In the genomic region with DNA sequence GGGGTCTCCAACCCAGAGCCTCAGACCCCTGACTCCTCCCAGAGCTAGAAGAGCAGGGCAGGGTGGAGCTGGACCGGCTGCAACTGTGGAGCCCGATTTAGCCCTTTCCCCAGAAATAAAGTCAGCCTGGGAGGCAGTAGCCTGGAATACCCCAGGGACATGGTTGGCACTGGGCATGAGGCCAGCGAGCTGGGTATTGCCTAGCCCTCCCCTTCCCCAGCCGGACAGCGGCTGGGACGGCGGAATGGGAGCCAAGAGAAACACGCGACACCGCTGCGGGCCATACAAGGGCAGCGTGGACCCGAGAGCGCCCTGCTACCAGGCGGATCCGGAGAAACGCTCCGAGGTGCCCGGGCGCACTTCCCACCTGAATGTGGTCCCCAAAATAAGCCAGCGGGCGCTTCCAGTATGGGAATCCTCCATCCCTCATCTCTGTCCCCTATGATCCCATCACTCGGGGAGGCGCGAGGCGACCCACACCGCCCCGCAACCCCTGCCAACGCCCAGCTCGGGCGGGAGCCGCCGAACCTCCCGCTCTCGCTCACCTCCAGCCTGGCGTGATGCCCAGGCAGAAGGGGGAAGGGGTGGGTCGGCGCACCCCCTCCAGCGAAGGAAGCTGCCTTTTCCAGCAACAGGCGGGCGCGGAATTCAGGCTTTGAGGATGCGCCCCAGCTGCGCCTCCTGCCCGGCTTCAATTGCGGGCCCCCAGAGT, we compare ENCODE assay signal across 8 cellular contexts. TPM values are rescaled to one million over a fixed set of nuclear protein-coding genes. Genes with fewer than 3 reads are reported as not detected.
DNase-seq lines count a peak whose midpoint lies in the region; ATAC-seq and TF ChIP-seq lines count a peak whose summit lies in the region.

No MANE protein-coding gene starts in this region.

- 1% methylated on average over 43 to 46 of the region's 46 CpGs for WGBS in heart right ventricle, 2 donors

- no peak for DNase-seq in activated CD8-positive, alpha-beta memory T cell treated with anti-CD3 and anti-CD28 coated beads, Interleukin-2, amount 10 ng/mL, durations not matched to agents 7 days and 5 days
- DNase-seq in heart right ventricle: peak; percentile 65 to 72
- no peak for DNase-seq in progenitor cell of endocrine pancreas (ENCODE audit: low spot score, unreplicated experiment)

- H3K36me3 ChIP-seq in BLaER1: peaks cover 39% of the 10 kb centered on the region
- H3K36me3 ChIP-seq in HUES48 (ENCODE audit: control insufficient read depth, insufficient read depth, low read length): peaks cover 20% of the 10 kb centered on the region; the same call in 1 of the 2 replicates
- peaks cover 0 to 42% (median 26%) of the 10 kb centered on the region in 9 donors for H3K36me3 ChIP-seq in heart right ventricle

- peaks cover 34% of the 10 kb centered on the region for H3K27me3 Mint-ChIP-seq in activated CD8-positive, alpha-beta memory T cell treated with anti-CD3 and anti-CD28 coated beads, Interleukin-2, amount 10 ng/mL, durations not matched to agents 7 days and 5 days
- peaks cover 41% of the 10 kb centered on the region for H3K27me3 Mint-ChIP-seq in progenitor cell of endocrine pancreas

- H3K27me3 ChIP-seq in BLaER1 (no peaks in the 10 kb centered on the region), HUES48 (ENCODE audit: control insufficient read depth, insufficient read depth, low read length) (peaks cover 40% of the 10 kb centered on the region), heart right ventricle (peaks cover 0 to 66% (median 0%) of the 10 kb centered on the region in 7 donors)

- no peak for TF ChIP-seq CTCF in heart right ventricle (IDR thresholded peaks at IDR 0.05)
- TF ChIP-seq CTCF in progenitor cell of endocrine pancreas (IDR thresholded peaks at IDR 0.05; ENCODE audit: unreplicated experiment): no peak

- no peak overlapping the region for H3K27ac Mint-ChIP-seq in activated CD8-positive, alpha-beta memory T cell treated with anti-CD3 and anti-CD28 coated beads, Interleukin-2, amount 10 ng/mL, durations not matched to agents 7 days and 5 days
- no peak overlapping the region for H3K27ac Mint-ChIP-seq in progenitor cell of endocrine pancreas

- intact Hi-C loops in heart right ventricle (cut with DNase I): loop anchor here in 2 of 10 donors (5.0 to 10.0 kb wide), 2 partner anchors 109 to 221 kb away; a partner anchor contains a TSS

- peaks cover 25% of the 10 kb centered on the region for H3K4me1 Mint-ChIP-seq in activated CD8-positive, alpha-beta memory T cell treated with anti-CD3 and anti-CD28 coated beads, Interleukin-2, amount 10 ng/mL, durations not matched to agents 7 days and 5 days
- H3K4me1 Mint-ChIP-seq in progenitor cell of endocrine pancreas (ENCODE audit: low read depth): peaks cover 20% of the 10 kb centered on the region

- no peaks in the 10 kb centered on the region for H3K9me3 Mint-ChIP-seq in activated CD8-positive, alpha-beta memory T cell treated with anti-CD3 and anti-CD28 coated beads, Interleukin-2, amount 10 ng/mL, durations not matched to agents 7 days and 5 days (ENCODE audit: low read depth)
- H3K9me3 Mint-ChIP-seq in progenitor cell of endocrine pancreas (ENCODE audit: low read depth): no peaks in the 10 kb centered on the region

- H3K27ac ChIP-seq in BLaER1 (peak overlapping the region; percentile 87), HUES48 (ENCODE audit: low read depth, low read length) (no peak overlapping the region), heart right ventricle (peak overlapping the region; percentile 82 to 99 (median 92))

- CTCF ChIA-PET in activated CD8-positive, alpha-beta memory T cell treated with anti-CD3 and anti-CD28 coated beads, Interleukin-2, amount 10 ng/mL, durations not matched to agents 7 days and 5 days (lab: Charles Lee): interaction anchor here (0.9 to 5.0 kb wide), 9 partner anchors 8 to 250 kb away, joined by 3 to 19 read pairs (median 8); a partner anchor contains a TSS

- H3K4me1 ChIP-seq in BLaER1 (peaks cover 62% of the 10 kb centered on the region), HUES48 (ENCODE audit: control insufficient read depth, insufficient read depth, low read length) (peaks cover 50% of the 10 kb centered on the region), heart right ventricle (peaks cover 11 to 82% (median 55%) of the 10 kb centered on the region in 9 donors)

- peak overlapping the region; percentile 99 for H3K4me2 ChIP-seq in BLaER1

- H3K9me3 ChIP-seq in BLaER1: no peaks in the 10 kb centered on the region
- H3K9me3 ChIP-seq in HUES48 (ENCODE audit: control insufficient read depth, insufficient read depth, low read length): no peaks in the 10 kb centered on the region
- H3K9me3 ChIP-seq in heart right ventricle: no peaks in the 10 kb centered on the region

- no peaks in the 10 kb centered on the region for H3K36me3 Mint-ChIP-seq in activated CD8-positive, alpha-beta memory T cell treated with anti-CD3 and anti-CD28 coated beads, Interleukin-2, amount 10 ng/mL, durations not matched to agents 7 days and 5 days
- peaks cover 1% of the 10 kb centered on the region for H3K36me3 Mint-ChIP-seq in progenitor cell of endocrine pancreas (ENCODE audit: insufficient read depth)

- peak overlapping the region; percentile 49 for H3K4me3 Mint-ChIP-seq in activated CD8-positive, alpha-beta memory T cell treated with anti-CD3 and anti-CD28 coated beads, Interleukin-2, amount 10 ng/mL, durations not matched to agents 7 days and 5 days
- peak overlapping the region; percentile 61 for H3K4me3 Mint-ChIP-seq in progenitor cell of endocrine pancreas (ENCODE audit: low read depth)

- peak overlapping the region; percentile 80 for H3K4me3 ChIP-seq in BLaER1
- peak overlapping the region; percentile 75 for H3K4me3 ChIP-seq in HUES48 (ENCODE audit: low read depth, low read length)
- peak overlapping the region; percentile 53 to 94 (median 80) for H3K4me3 ChIP-seq in heart right ventricle

- no peak for ATAC-seq in activated CD8-positive, alpha-beta memory T cell treated with anti-CD3 and anti-CD28 coated beads, Interleukin-2, amount 10 ng/mL, durations not matched to agents 7 days and 5 days
- ATAC-seq in heart right ventricle: peak; percentile 3 to 52 (median 30)
- no peak for ATAC-seq in esophagus mucosa
- no peak for ATAC-seq in HG03571 (IDR thresholded peaks at IDR 0.05; ENCODE audit: unreplicated experiment)
- no peak for ATAC-seq in GM21528 (IDR thresholded peaks at IDR 0.05; ENCODE audit: low FRiP score, unreplicated experiment)

- peaks cover 45% of the 10 kb centered on the region for H4K20me1 ChIP-seq in BLaER1

- H3K9ac ChIP-seq in BLaER1 (peak overlapping the region; percentile 89), HUES48 (ENCODE audit: low read depth, low read length) (0 out of 2 replicates have a peak overlapping the region, but pooled peaks have one; percentile 31)

RNA-seq across cellular contexts. Expression of a gene that starts 0.8 kb away (rescaled TPM):
- total RNA-seq in activated CD8-positive, alpha-beta memory T cell treated with anti-CD3 and anti-CD28 coated beads, Interleukin-2, amount 10 ng/mL, durations not matched to agents 7 days and 5 days: 1 to 10 TPM; 2.5 to 3.9 TPM
- total RNA-seq in heart right ventricle: 100 to 1,000 TPM in 4 of 10 donors, 10 to 100 TPM in 6; 37.8 to 136 (median 96.9) TPM
- polyA plus RNA-seq in heart right ventricle: 10 to 100 TPM; 35.8 to 97.5 TPM
- 9.8 and 12.7 TPM in 2 replicates for total RNA-seq in progenitor cell of endocrine pancreas
- total RNA-seq in esophagus mucosa: 25.0 TPM

RNA-seq across cellular contexts. Expression of a gene that starts 18.2 kb away (rescaled TPM):
- 10 to 100 TPM; 38.7 to 42.1 TPM for total RNA-seq in activated CD8-positive, alpha-beta memory T cell treated with anti-CD3 and anti-CD28 coated beads, Interleukin-2, amount 10 ng/mL, durations not matched to agents 7 days and 5 days
- 10 to 100 TPM; 11.1 to 17.6 (median 13.4) TPM for total RNA-seq in heart right ventricle
- 10 to 100 TPM in 1 of 2 donors, 1 to 10 TPM in 1; 6.4 to 13.2 TPM for polyA plus RNA-seq in heart right ventricle
- 30.3 and 34.2 TPM in 2 replicates for total RNA-seq in progenitor cell of endocrine pancreas
- total RNA-seq in esophagus mucosa: 22.2 TPM

RNA-seq across cellular contexts. Expression of a gene that starts 24.5 kb away (rescaled TPM):
- not detected for total RNA-seq in activated CD8-positive, alpha-beta memory T cell treated with anti-CD3 and anti-CD28 coated beads, Interleukin-2, amount 10 ng/mL, durations not matched to agents 7 days and 5 days
- total RNA-seq in heart right ventricle (10 to 100 TPM; 11.4 to 25.1 (median 19.9) TPM), progenitor cell of endocrine pancreas (0.31 and 0.40 TPM in 2 replicates), esophagus mucosa (2.0 TPM)
- 10 to 100 TPM; 32.8 to 35.7 TPM for polyA plus RNA-seq in heart right ventricle

RNA-seq across cellular contexts. Expression of a gene that starts 30.3 kb away (rescaled TPM):
- total RNA-seq in activated CD8-positive, alpha-beta memory T cell treated with anti-CD3 and anti-CD28 coated beads, Interleukin-2, amount 10 ng/mL, durations not matched to agents 7 days and 5 days: not detected
- total RNA-seq in heart right ventricle: not detected
- under 1 TPM in 1 of 2 donors, not detected in 1; 0.04 TPM for polyA plus RNA-seq in heart right ventricle
- total RNA-seq in progenitor cell of endocrine pancreas: not detected in 2 replicates
- not detected for total RNA-seq in esophagus mucosa

Comparison
In these comparisons a context has a peak if more than half of its experiments do, and no peak if none do; other contexts are left out.
1. ATAC-seq: peak in heart right ventricle (8 of 8); none in activated CD8-positive, alpha-beta memory T cell treated with anti-CD3 and anti-CD28 coated beads, Interleukin-2, amount 10 ng/mL, durations not matched to agents 7 days and 5 days (single experiment), esophagus mucosa (single experiment), HG03571 (single experiment) and GM21528 (single experiment).
2. DNase-seq: peak in heart right ventricle (2 of 2); none in activated CD8-positive, alpha-beta memory T cell treated with anti-CD3 and anti-CD28 coated beads, Interleukin-2, amount 10 ng/mL, durations not matched to agents 7 days and 5 days (single experiment) and progenitor cell of endocrine pancreas (single experiment).
3. Peak in every context shown above with its lines, with median percentiles within 50 percentile points of each other: H3K4me3 ChIP-seq.